8 cellular contexts compared by ENCODE assay signal in genomic region chr7:80078159-80078731, GRCh38. TPM values are rescaled to one million over a fixed set of nuclear protein-coding genes. Genes with fewer than 3 reads are reported as not detected.
DNase-seq lines count a peak whose midpoint lies in the region; ATAC-seq and TF ChIP-seq lines count a peak whose summit lies in the region.

No MANE protein-coding gene starts in this region.

- no peaks in the 10 kb centered on the region for H3K9me3 ChIP-seq in prostate gland

- TF ChIP-seq CTCF in fibroblast of villous mesenchyme (IDR thresholded peaks at IDR 0.05; ENCODE audit: insufficient read depth, low read depth, low read length): no peak
- TF ChIP-seq CTCF in prostate gland (IDR thresholded peaks at IDR 0.05): no peak

- H3K27me3 ChIP-seq in prostate gland (replicated peaks; ENCODE audit: insufficient read depth): no peaks in the 10 kb centered on the region

- intact Hi-C loops in prostate gland (cut with DNase I): no loop called here

- no peaks in the 10 kb centered on the region for H3K36me3 ChIP-seq in prostate gland

- no peaks in the 10 kb centered on the region for H3K4me1 ChIP-seq in prostate gland (replicated peaks)

- no peak for ATAC-seq in HG03457 (IDR thresholded peaks at IDR 0.05; ENCODE audit: unreplicated experiment)

- peak; percentile 12 for DNase-seq in activated T-cell treated with anti-CD3 and anti-CD28 coated beads for 48 hours (ENCODE audit: low read depth)
- DNase-seq in activated T-cell treated with anti-CD3 and anti-CD28 coated beads, Interleukin-2, amount 50 U/mL, for 1 hour: no peak
- peak; percentile 4 for DNase-seq in UCSD-AML1 (lab: John Stamatoyannopoulos, UW; ENCODE audit: unreplicated experiment)
- DNase-seq in fibroblast of villous mesenchyme (ENCODE audit: low read depth): peak; percentile 48
- peak; percentile 10 to 26 for DNase-seq in stimulated activated CD8-positive, alpha-beta memory T cell treated with anti-CD3 and anti-CD28 coated beads, Interleukin-7, amount 100 ng/mL, for 48 hours (ENCODE audit: extremely low read depth in 1 of 2, low read depth in 1 of 2)
- DNase-seq in GDM1 (lab: John Stamatoyannopoulos, UW): no peak
- no peak for DNase-seq in prostate gland (ENCODE audit: low spot score)

- H3K4me3 ChIP-seq in fibroblast of villous mesenchyme (ENCODE audit: low read depth, low read length) (peak overlapping the region; percentile 36), prostate gland (no peak overlapping the region)

- 30% methylated on average over 5 of the region's 5 CpGs for WGBS in prostate gland

- no peak overlapping the region for H3K27ac ChIP-seq in prostate gland

- no peak for TF ChIP-seq POLR2A in prostate gland (IDR thresholded peaks at IDR 0.05)

RNA-seq across cellular contexts. Expression of gene GNAI1, which starts 56.4 kb away (rescaled TPM):
- total RNA-seq in fibroblast of villous mesenchyme (56.0 and 73.8 TPM in 2 replicates), prostate gland (10 to 100 TPM; 30.2 to 40.4 TPM)

Comparison
In these comparisons a context has a peak if more than half of its experiments do, and no peak if none do; other contexts are left out.
1. DNase-seq: peak in activated T-cell treated with anti-CD3 and anti-CD28 coated beads for 48 hours (single experiment), UCSD-AML1 (single experiment), fibroblast of villous mesenchyme (single experiment) and stimulated activated CD8-positive, alpha-beta memory T cell treated with anti-CD3 and anti-CD28 coated beads, Interleukin-7, amount 100 ng/mL, for 48 hours (2 of 2); none in activated T-cell treated with anti-CD3 and anti-CD28 coated beads, Interleukin-2, amount 50 U/mL, for 1 hour (single experiment), GDM1 (single experiment) and prostate gland (single experiment).